ENCODE assay signal across 8 cellular contexts in the genomic region with DNA sequence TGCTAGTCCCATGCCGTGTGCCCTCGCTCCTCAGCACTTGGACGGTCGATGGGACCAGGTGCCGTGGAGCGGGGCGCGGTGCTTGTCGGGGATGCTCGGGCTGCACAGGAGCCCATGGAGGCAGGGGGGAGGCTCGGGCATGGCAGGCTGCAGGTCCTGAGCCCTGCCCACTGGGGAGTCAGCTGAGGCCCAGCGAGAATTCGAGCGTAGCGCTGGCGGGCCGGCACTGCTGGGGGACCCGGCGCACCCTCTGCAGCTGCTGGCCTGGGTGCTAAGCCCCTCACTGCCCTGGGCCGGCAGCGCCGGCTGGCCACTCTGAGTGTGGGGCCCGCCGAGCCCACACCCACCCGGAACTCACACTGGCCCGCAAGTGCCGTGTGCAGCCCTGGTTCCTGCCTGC.
"Had no signal": no experiment of that assay in that cellular context is flagged by ENCODE, and none has a peak within 500 bp of the region (broad histone marks: within the 10 kb centered on the region; RNA-seq: fewer than 3 reads in every experiment).

No MANE protein-coding gene starts in this region.

- ATAC-seq: GM23338, HepG2 had no signal

- H3K27ac Mint-ChIP-seq: GM23338, H9, IgD-negative memory B cell had no signal

- H3K4me3 Mint-ChIP-seq: GM23338, H9, IgD-negative memory B cell had no signal

- DNase-seq: H9, HCEC 1CT had no signal

- H3K9me3 Mint-ChIP-seq: IgD-negative memory B cell had no signal

- FAIRE-seq: H1, H54, HepG2 had no signal

- H3K27ac ChIP-seq: HL-60 had no signal

- H2AFZ ChIP-seq: GM23338 had no signal

- H3K4me2 ChIP-seq: GM23338 had no signal

- H3K4me3 ChIP-seq: GM23338 had no signal

- H3K27me3 Mint-ChIP-seq: IgD-negative memory B cell had no signal
